ENCODE assay signal across 29 cellular contexts in genomic region chr10:112311481-112311880, GRCh38. TPM values are rescaled to one million over a fixed set of nuclear protein-coding genes. Genes with fewer than 3 reads are reported as not detected.
"Had no signal": no experiment of that assay in that cellular context is flagged by ENCODE, and none has a peak within 500 bp of the region (broad histone marks: within the 10 kb centered on the region; RNA-seq: fewer than 3 reads in every experiment).

No MANE protein-coding gene starts in this region.

- H3K27ac Mint-ChIP-seq: activated CD4-positive, alpha-beta memory T cell treated with anti-CD3 and anti-CD28 coated beads, Interleukin-2, amount 10 ng/mL, durations not matched to agents 7 days and 5 days; activated CD4-positive, alpha-beta T cell treated with anti-CD3 and anti-CD28 coated beads, Interleukin-2, amount 10 ng/mL, durations not matched to agents 7 days and 5 days; activated naive CD4-positive, alpha-beta T cell treated with anti-CD3 and anti-CD28 coated beads, Interleukin-2, amount 50 U/mL, for 72 hours; activated T-helper 17 cell treated with anti-CD3 and anti-CD28 coated beads, Interleukin-2, amount 50 U/mL, for 72 hours; effector memory CD8-positive, alpha-beta T cell had no signal

- H3K27ac ChIP-seq: adrenal gland, body of pancreas, esophagus muscularis mucosa, foreskin keratinocyte, gastroesophageal sphincter had no signal

- H3K4me3 ChIP-seq: adrenal gland, body of pancreas, esophagus muscularis mucosa, gastroesophageal sphincter had no signal

- H3K4me1 Mint-ChIP-seq: activated CD4-positive, alpha-beta memory T cell treated with anti-CD3 and anti-CD28 coated beads, Interleukin-2, amount 10 ng/mL, durations not matched to agents 7 days and 5 days; activated CD4-positive, alpha-beta T cell treated with anti-CD3 and anti-CD28 coated beads, Interleukin-2, amount 10 ng/mL, durations not matched to agents 7 days and 5 days; activated T-helper 17 cell treated with anti-CD3 and anti-CD28 coated beads, Interleukin-2, amount 50 U/mL, for 72 hours had no signal

- H3K36me3 Mint-ChIP-seq: activated naive CD4-positive, alpha-beta T cell treated with anti-CD3 and anti-CD28 coated beads, Interleukin-2, amount 50 U/mL, for 72 hours had no signal

- H3K4me3 Mint-ChIP-seq: activated CD4-positive, alpha-beta memory T cell treated with anti-CD3 and anti-CD28 coated beads, Interleukin-2, amount 10 ng/mL, durations not matched to agents 7 days and 5 days; activated CD4-positive, alpha-beta T cell treated with anti-CD3 and anti-CD28 coated beads, Interleukin-2, amount 10 ng/mL, durations not matched to agents 7 days and 5 days; activated T-cell treated with anti-CD3 and anti-CD28 coated beads, Interleukin-2, amount 50 U/mL, for 4 hours; activated T-helper 17 cell treated with anti-CD3 and anti-CD28 coated beads, Interleukin-2, amount 50 U/mL, for 72 hours; effector memory CD8-positive, alpha-beta T cell had no signal

- H3K36me3 ChIP-seq: adrenal gland, esophagus muscularis mucosa, gastroesophageal sphincter had no signal

- H3K4me1 ChIP-seq: adrenal gland, body of pancreas, foreskin keratinocyte, gastroesophageal sphincter had no signal

- H3K9me3 Mint-ChIP-seq: activated CD4-positive, alpha-beta memory T cell treated with anti-CD3 and anti-CD28 coated beads, Interleukin-2, amount 10 ng/mL, durations not matched to agents 7 days and 5 days; activated CD4-positive, alpha-beta T cell treated with anti-CD3 and anti-CD28 coated beads, Interleukin-2, amount 10 ng/mL, durations not matched to agents 7 days and 5 days; activated naive CD4-positive, alpha-beta T cell treated with anti-CD3 and anti-CD28 coated beads, Interleukin-2, amount 50 U/mL, for 72 hours; activated T-cell treated with anti-CD3 and anti-CD28 coated beads, Interleukin-2, amount 50 U/mL, for 4 hours; activated T-helper 17 cell treated with anti-CD3 and anti-CD28 coated beads, Interleukin-2, amount 50 U/mL, for 72 hours; effector memory CD8-positive, alpha-beta T cell had no signal

- DNase-seq: activated CD4-positive, alpha-beta memory T cell treated with anti-CD3 and anti-CD28 coated beads, Interleukin-2, amount 10 ng/mL, durations not matched to agents 7 days and 5 days; activated CD4-positive, alpha-beta T cell treated with anti-CD3 and anti-CD28 coated beads for 1 hour; activated CD4-positive, alpha-beta T cell treated with anti-CD3 and anti-CD28 coated beads for 4 hours; activated CD4-positive, alpha-beta T cell treated with anti-CD3 and anti-CD28 coated beads, Interleukin-2, amount 10 ng/mL, durations not matched to agents 7 days and 5 days; activated CD4-positive, alpha-beta T cell treated with anti-CD3 and anti-CD28 coated beads, Interleukin-2, amount 50 U/mL, for 4 hours; activated effector memory CD4-positive, alpha-beta T cell treated with Interleukin-2 at 50 U/mL for 16 hours; activated gamma-delta T cell treated with Interleukin-2 at 50 U/mL for 16 hours; activated naive CD4-positive, alpha-beta T cell treated with Interleukin-2 at 50 U/mL for 16 hours; activated T-cell treated with anti-CD3 and anti-CD28 coated beads, Interleukin-2, amount 50 U/mL, for 4 hours; adrenal gland; amygdala; aorta; body of pancreas; caudate nucleus; cortex of kidney; dermis blood vessel endothelial cell; effector CD4-positive, alpha-beta T cell; effector memory CD8-positive, alpha-beta T cell; erythroblast; foreskin keratinocyte; head of caudate nucleus; T-helper 2 cell had no signal

- ATAC-seq: activated T-cell treated with anti-CD3 and anti-CD28 coated beads, Interleukin-2, amount 50 U/mL, for 4 hours; activated T-helper 17 cell treated with anti-CD3 and anti-CD28 coated beads, Interleukin-2, amount 50 U/mL, for 72 hours; body of pancreas; effector memory CD8-positive, alpha-beta T cell; foreskin keratinocyte; gastroesophageal sphincter had no signal

- H3K27me3 ChIP-seq: body of pancreas, foreskin keratinocyte had no signal

- H3K9me3 ChIP-seq: adrenal gland, body of pancreas, esophagus muscularis mucosa, gastroesophageal sphincter had no signal

RNA-seq across cellular contexts. Expression of gene TECTB, which starts 28.3 kb away (rescaled TPM):
- total RNA-seq: activated CD4-positive, alpha-beta memory T cell treated with anti-CD3 and anti-CD28 coated beads, Interleukin-2, amount 10 ng/mL, durations not matched to agents 7 days and 5 days; activated CD4-positive, alpha-beta T cell treated with anti-CD3 and anti-CD28 coated beads, Interleukin-2, amount 10 ng/mL, durations not matched to agents 7 days and 5 days; activated naive CD4-positive, alpha-beta T cell treated with anti-CD3 and anti-CD28 coated beads, Interleukin-2, amount 50 U/mL, for 72 hours; activated T-cell treated with anti-CD3 and anti-CD28 coated beads, Interleukin-2, amount 50 U/mL, for 4 hours; activated T-helper 17 cell treated with anti-CD3 and anti-CD28 coated beads, Interleukin-2, amount 50 U/mL, for 72 hours; adrenal gland; aorta; body of pancreas; chondrocyte; dermis blood vessel endothelial cell; foreskin keratinocyte; gastroesophageal sphincter; glomerular endothelial cell; T-helper 1 cell treated with Interleukin-12 subunit alpha and Interleukin-12 subunit beta and Interleukin-4 antibody, amounts not matched to agents 30 ng/mL and 1 ng/mL, for 36 hours had no signal
- polyA plus RNA-seq: adrenal gland, aorta, foreskin keratinocyte had no signal
